ENCODE assay signal across 22 cellular contexts in the genomic region with DNA sequence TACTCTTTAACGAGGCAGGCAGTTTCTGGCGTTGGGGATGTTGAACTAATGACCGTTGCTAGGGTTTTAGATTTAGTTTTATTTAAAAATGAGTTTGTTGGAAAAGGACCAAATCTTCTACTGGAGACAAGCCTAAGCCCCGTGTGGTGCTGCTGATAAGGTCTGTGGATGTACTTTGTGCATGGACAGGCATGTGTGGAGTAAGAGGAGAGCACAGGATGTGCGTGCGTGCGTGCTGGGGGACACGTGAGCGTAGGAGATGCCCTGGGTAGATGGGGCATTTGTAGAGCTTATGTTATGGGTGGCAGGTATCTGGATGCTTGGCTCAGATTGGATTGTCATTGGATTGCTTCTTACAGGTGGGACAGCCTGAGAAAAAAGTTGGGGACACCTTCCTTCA. TPM values are rescaled to one million over a fixed set of nuclear protein-coding genes. Genes with fewer than 3 reads are reported as not detected.
DNase-seq lines count a peak whose midpoint lies in the region; ATAC-seq and TF ChIP-seq lines count a peak whose summit lies in the region.
"Had no signal": no experiment of that assay in that cellular context is flagged by ENCODE, and none has a peak within 500 bp of the region (broad histone marks: within the 10 kb centered on the region; RNA-seq: fewer than 3 reads in every experiment).

No MANE protein-coding gene starts in this region.

- WGBS in stomach, 5 donors = 43 to 67% (median 51%) methylated on average over 9 of the region's 9 CpGs
- WGBS in endodermal cell (ENCODE audit: insufficient coverage in 1 of 2, insufficient read length in 1 of 2), 2 experiments = 95% methylated on average over 8 to 9 of the region's 9 CpGs

- TF ChIP-seq EP300 in stomach (IDR thresholded peaks at IDR 0.05) = no peak

- H3K27me3 ChIP-seq in ascending aorta (no peaks in the 10 kb centered on the region), stomach (peaks cover 7 to 62% (median 16%) of the 10 kb centered on the region in 3 donors), endodermal cell (ENCODE audit: control insufficient read depth, insufficient read depth, low read length, poor library complexity, severe bottlenecking) (peaks cover 53% of the 10 kb centered on the region)

- H3K27ac Mint-ChIP-seq in mesothelial cell of epicardium (peak overlapping the region; percentile 74), endodermal cell (no peak overlapping the region)
- H3K27ac Mint-ChIP-seq: CD4-positive, alpha-beta T cell had no signal

- H3K27me3 Mint-ChIP-seq in mesothelial cell of epicardium (ENCODE audit: low read depth) (peaks cover 18% of the 10 kb centered on the region), endodermal cell (ENCODE audit: insufficient read depth) (peaks cover 25% of the 10 kb centered on the region)

- H3K36me3 Mint-ChIP-seq in mesothelial cell of epicardium (no peaks in the 10 kb centered on the region), endodermal cell (ENCODE audit: low read depth) (peaks cover 4% of the 10 kb centered on the region)

- H3K4me1 ChIP-seq in ascending aorta (peaks cover 2 to 34% of the 10 kb centered on the region in 2 donors), stomach (peaks cover 4 to 32% (median 18%) of the 10 kb centered on the region in 4 donors), endodermal cell (ENCODE audit: control insufficient read depth, insufficient read depth, low read length) (no peaks in the 10 kb centered on the region)

- no peaks in the 10 kb centered on the region for H3K9me3 Mint-ChIP-seq in mesothelial cell of epicardium
- peaks cover 8% of the 10 kb centered on the region for H3K9me3 Mint-ChIP-seq in endodermal cell
- H3K9me3 Mint-ChIP-seq: CD4-positive, alpha-beta T cell had no signal

- DNase-seq in ascending aorta (ENCODE audit: low spot score in 2 of 2) (no peak), left cardiac atrium (no peak), mesothelial cell of epicardium (ENCODE audit: low spot score in 2 of 2, unreplicated experiment in 2 of 2) (no peak), stomach (no peak), endodermal cell (no peak), GM20000 (ENCODE audit: low spot score) (no peak)
- DNase-seq: Caco-2; CD4-positive, alpha-beta T cell; DMS153; GM23248; HCEC 1CT; KBM-7; NCI-H1092; NCI-H1436; NCI-H187 treated with DMSO at 0.1 percent for 48 hours; NCI-H748 treated with DMSO at 0.1 percent for 48 hours had no signal

- TF ChIP-seq CTCF in ascending aorta (IDR thresholded peaks at IDR 0.05) = no peak
- no peak for TF ChIP-seq CTCF in mesothelial cell of epicardium (IDR thresholded peaks at IDR 0.05; ENCODE audit: unreplicated experiment)
- no peak for TF ChIP-seq CTCF in stomach (IDR thresholded peaks at IDR 0.05)
- TF ChIP-seq CTCF in endodermal cell (conservative IDR thresholded peaks at IDR 0.05) = no peak
- TF ChIP-seq CTCF in GM20000 (IDR thresholded peaks at IDR 0.05; ENCODE audit: extremely low read depth, missing control alignments) = no peak

- TF ChIP-seq POLR2A in stomach (IDR thresholded peaks at IDR 0.05) = no peak

- H3K9me3 ChIP-seq in ascending aorta (no peaks in the 10 kb centered on the region), stomach (no peaks in the 10 kb centered on the region), endodermal cell (ENCODE audit: control insufficient read depth, low read length) (no peaks in the 10 kb centered on the region)
- H3K9me3 ChIP-seq: Caco-2 had no signal

- peak overlapping the region in 1 of 2 donors; percentile 3 for H3K4me3 ChIP-seq in ascending aorta
- no peak overlapping the region for H3K4me3 ChIP-seq in stomach
- no peak overlapping the region for H3K4me3 ChIP-seq in endodermal cell (ENCODE audit: low read length)
- H3K4me3 ChIP-seq: GM23248 had no signal

- H3K4me3 Mint-ChIP-seq in mesothelial cell of epicardium (no peak overlapping the region), endodermal cell (no peak overlapping the region)
- H3K4me3 Mint-ChIP-seq: CD4-positive, alpha-beta T cell had no signal

- no peak overlapping the region for H3K9ac ChIP-seq in endodermal cell (ENCODE audit: extremely low read depth, low read length, poor library complexity, severe bottlenecking)
- H3K9ac ChIP-seq: GM23248 had no signal

- no peaks in the 10 kb centered on the region for H3K36me3 ChIP-seq in ascending aorta
- H3K36me3 ChIP-seq in stomach = no peaks in the 10 kb centered on the region
- no peaks in the 10 kb centered on the region for H3K36me3 ChIP-seq in endodermal cell (ENCODE audit: control insufficient read depth, insufficient read depth, low read length)

- H3K27ac ChIP-seq in ascending aorta (peak overlapping the region; percentile 66 to 88), stomach (peak overlapping the region in 3 of 5 donors; percentile 20 to 68 (median 47)), endodermal cell (ENCODE audit: low read depth, low read length) (no peak overlapping the region)
- H3K27ac ChIP-seq: GM23248, RWPE1 had no signal

- intact Hi-C loops in ascending aorta (cut with DNase I) (loop anchor here (5.0 kb wide), 1 partner anchor 35 kb away; no protein-coding TSS in a partner anchor), left cardiac atrium (cut with DNase I) (loop anchor here in 1 of 2 donors (10.0 kb wide), 1 partner anchor 207 kb away; no protein-coding TSS in a partner anchor), stomach (cut with DNase I; ENCODE audit: low total_unique reads) (no loop called here)

- peak; percentile 22 to 27 for ATAC-seq in left cardiac atrium
- no peak for ATAC-seq in HG03045 (IDR thresholded peaks at IDR 0.05; ENCODE audit: unreplicated experiment)
- no peak for ATAC-seq in HG02970 (IDR thresholded peaks at IDR 0.05; ENCODE audit: low FRiP score, unreplicated experiment)
- ATAC-seq: SK-N-SH treated with all-trans-retinoic acid at 6 μM for 48 hours had no signal

- H3K4me1 Mint-ChIP-seq in mesothelial cell of epicardium (peaks cover 33% of the 10 kb centered on the region), endodermal cell (peaks cover 16% of the 10 kb centered on the region)

RNA-seq across cellular contexts. Expression of a gene that starts 5.7 kb away (rescaled TPM):
- total RNA-seq in ascending aorta = 58.9 TPM
- 1 to 10 TPM in 1 of 2 donors, under 1 TPM in 1; 0.97 to 1.2 TPM for total RNA-seq in left cardiac atrium
- 6.7 to 9.4 TPM (median 8.6 TPM) in 3 replicates for total RNA-seq in mesothelial cell of epicardium
- total RNA-seq in stomach = 1 to 10 TPM in 2 of 5 donors, not detected in 3; 4.0 to 6.2 TPM
- polyA plus RNA-seq in stomach = 1 to 10 TPM in 2 of 3 donors, under 1 TPM in 1; 0.87 to 7.3 (median 1.7) TPM
- total RNA-seq in endodermal cell = 1 to 10 TPM in 1 of 2 donors, under 1 TPM in 1; 0.71 to 4.1 TPM
- 2.7 TPM for polyA plus RNA-seq in endodermal cell (2013, experiment 1 of 2)
- polyA plus RNA-seq in endodermal cell (2013, experiment 2 of 2) = 2.8 TPM
- total RNA-seq: CD4-positive, alpha-beta T cell; G401; NCI-H460 had no signal

Comparison
In these comparisons a context has a peak if more than half of its experiments do, and no peak if none do; other contexts are left out.
1. ATAC-seq: peak in left cardiac atrium (2 of 2); none in HG03045 (single experiment) and HG02970 (single experiment).